14 cellular contexts compared by ENCODE assay signal in genomic region chr7:28669329-28669728, GRCh38.
"Had no signal": no experiment of that assay in that cellular context is flagged by ENCODE, and none has a peak within 500 bp of the region (broad histone marks: within the 10 kb centered on the region; RNA-seq: fewer than 3 reads in every experiment).

No MANE protein-coding gene starts in this region.

- H3K9me3 ChIP-seq: breast epithelium, thyroid gland had no signal

- ATAC-seq: activated CD4-positive, CD25-positive, alpha-beta regulatory T cell treated with anti-CD3 and anti-CD28 coated beads, Interleukin-2, amount 50 U/mL, for 24 hours; foreskin keratinocyte; stimulated activated effector memory CD8-positive, alpha-beta T cell treated with anti-CD3 and anti-CD28 coated beads, Interleukin-12 subunit alpha, Interleukin-12 subunit beta, amount 100 ng/mL, for 72 hours had no signal

- H3K4me3 ChIP-seq: breast epithelium, smooth muscle cell, thyroid gland had no signal

- H3K36me3 ChIP-seq: breast epithelium, thyroid gland had no signal

- H3K27me3 ChIP-seq: breast epithelium, thyroid gland had no signal

- DNase-seq: activated effector memory CD4-positive, alpha-beta T cell treated with anti-CD3 and anti-CD28 coated beads, Interleukin-2, amount 50 U/mL, for 16 hours; activated T-cell treated with anti-CD3 and anti-CD28 coated beads, Interleukin-2, amount 50 U/mL, for 1 hour; amygdala; foreskin keratinocyte; head of caudate nucleus; left cardiac atrium; mesenchymal stem cell; retina; thyroid gland had no signal

- H3K4me1 ChIP-seq: breast epithelium, parathyroid adenoma, thyroid gland had no signal

- H3K27ac ChIP-seq: breast epithelium, foreskin keratinocyte, parathyroid adenoma, thyroid gland had no signal
